In genomic region chr16:48865511-48865910, GRCh38 we compare ENCODE assay signal across 32 cellular contexts.
"Had no signal": no experiment of that assay in that cellular context is flagged by ENCODE, and none has a peak within 500 bp of the region (broad histone marks: within the 10 kb centered on the region; RNA-seq: fewer than 3 reads in every experiment).

No MANE protein-coding gene starts in this region.

- DNase-seq: Karpas-422, Kasumi-1, KG1, MM.1S, MV-4-11, NCI-H1048, NCI-H1092, NCI-H1092 treated with DMSO at 0.1 percent for 48 hours, NCI-H1105, NCI-H1105 treated with DMSO at 0.1 percent for 48 hours, NCI-H1417, NCI-H1417 treated with DMSO at 0.1 percent for 48 hours, NCI-H1436, NCI-H1436 treated with DMSO at 0.1 percent for 48 hours, NCI-H146, NCI-H1694, NCI-H1694 treated with DMSO at 0.1 percent for 48 hours, NCI-H187, NCI-H187 treated with DMSO at 0.1 percent for 48 hours, NCI-H1930, NCI-H2029, NCI-H2029 treated with DMSO at 0.1 percent for 48 hours, NCI-H2081, NCI-H2081 treated with DMSO at 0.1 percent for 48 hours, NCI-H2107, NCI-H2227 treated with DMSO at 0.1 percent for 48 hours, NCI-H226, NCI-H345, NCI-H446, NCI-H446 treated with DMSO at 0.1 percent for 48 hours, NCI-H510A, NCI-H510A treated with DMSO at 0.1 percent for 48 hours had no signal
